In the genomic region with DNA sequence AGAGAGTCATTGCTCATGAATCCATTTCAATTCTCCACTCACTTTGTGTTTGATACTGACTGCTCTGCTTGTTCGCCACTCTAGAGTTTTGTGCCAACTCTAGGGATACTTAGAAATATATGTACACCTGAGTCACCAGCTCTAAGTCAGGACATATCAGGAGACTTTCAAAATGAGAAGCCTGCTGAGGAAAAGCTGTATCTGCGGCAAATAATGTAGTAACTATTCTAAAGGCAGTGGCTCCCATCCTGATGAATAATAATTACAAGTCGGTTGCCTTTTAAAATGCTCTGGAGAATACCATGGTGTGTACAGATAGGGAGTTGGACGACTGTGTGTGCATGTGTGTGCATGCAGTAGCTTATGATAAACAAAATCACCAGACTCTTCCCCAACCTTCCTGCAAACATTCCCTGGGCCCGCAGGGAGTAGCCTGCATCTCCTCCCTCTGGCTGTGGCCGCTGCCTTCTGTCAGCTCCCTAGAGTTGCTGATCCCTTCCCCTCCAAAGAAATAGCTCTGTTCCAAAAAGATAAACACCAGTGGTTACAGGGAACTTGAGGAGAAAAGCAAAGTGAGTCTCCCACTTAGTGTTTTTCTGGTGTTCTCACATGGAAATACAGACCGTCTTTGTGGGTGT, we compare ENCODE assay signal across 20 cellular contexts.
DNase-seq lines count a peak whose midpoint lies in the region; ATAC-seq, FAIRE-seq and TF ChIP-seq lines count a peak whose summit lies in the region.
"Had no signal": no experiment of that assay in that cellular context is flagged by ENCODE, and none has a peak within 500 bp of the region (broad histone marks: within the 10 kb centered on the region; RNA-seq: fewer than 3 reads in every experiment).

No MANE protein-coding gene starts in this region.

- H3K4me3 Mint-ChIP-seq in endodermal cell, result no peak overlapping the region
- H3K4me3 Mint-ChIP-seq: CD4-positive, CD25-positive, alpha-beta regulatory T cell had no signal

- no peaks in the 10 kb centered on the region for H3K9me3 ChIP-seq in endodermal cell (ENCODE audit: control insufficient read depth, low read length)
- H3K9me3 ChIP-seq in adrenal gland (replicated peaks in 1 of 3), result no peaks in the 10 kb centered on the region

- intact Hi-C loops in left ventricle myocardium superior (cut with micrococcal nuclease) (no loop called here), adrenal gland (cut with DNase I) (no loop called here)

- no peaks in the 10 kb centered on the region for H3K9me3 Mint-ChIP-seq in endodermal cell

- no peak overlapping the region for H3K4me3 ChIP-seq in bronchial epithelial cell (ENCODE audit: low read depth, low read length)
- no peak overlapping the region for H3K4me3 ChIP-seq in endodermal cell (ENCODE audit: low read length)
- H3K4me3 ChIP-seq in adrenal gland, result no peak overlapping the region
- H3K4me3 ChIP-seq: GM23248, K562 had no signal

- FAIRE-seq in bronchial epithelial cell (lab: Jason Lieb, UNC), result no peak
- FAIRE-seq: GM12891, GM19239, HTR-8/SVneo, K562 had no signal

- DNase-seq in NCI-H2171 (lab: John Stamatoyannopoulos, UW), result peak; percentile 7
- peak; percentile 64 for DNase-seq in bronchial epithelial cell (ENCODE audit: low read depth)
- DNase-seq in left ventricle myocardium superior, result no peak
- no peak for DNase-seq in omental fat pad (ENCODE audit: low spot score)
- DNase-seq in endodermal cell, result no peak
- DNase-seq in adrenal gland, result no peak
- DNase-seq in UCSD-AML1 (lab: John Stamatoyannopoulos, UW; ENCODE audit: unreplicated experiment), result no peak
- no peak for DNase-seq in HuH-7.5 (ENCODE audit: low spot score)
- DNase-seq: AML-193; CD4-positive, CD25-positive, alpha-beta regulatory T cell; DMS79; GM23248; NCI-H1436 treated with DMSO at 0.1 percent for 48 hours; NCI-H2081; NCI-H226; RPMI8226 had no signal

- no peaks in the 10 kb centered on the region for H3K27me3 ChIP-seq in bronchial epithelial cell (ENCODE audit: control insufficient read depth, insufficient read depth, low read length)
- H3K27me3 ChIP-seq in endodermal cell (ENCODE audit: control insufficient read depth, insufficient read depth, low read length, poor library complexity, severe bottlenecking), result no peaks in the 10 kb centered on the region
- H3K27me3 ChIP-seq in adrenal gland, result no peaks in the 10 kb centered on the region

- peaks cover 16% of the 10 kb centered on the region for H3K4me1 Mint-ChIP-seq in endodermal cell
- H3K4me1 Mint-ChIP-seq: CD4-positive, CD25-positive, alpha-beta regulatory T cell had no signal

- H3K36me3 ChIP-seq in bronchial epithelial cell (ENCODE audit: control insufficient read depth, insufficient read depth, low read length), result no peaks in the 10 kb centered on the region
- no peaks in the 10 kb centered on the region for H3K36me3 ChIP-seq in endodermal cell (ENCODE audit: control insufficient read depth, insufficient read depth, low read length)
- H3K36me3 ChIP-seq in adrenal gland (replicated peaks in 1 of 2), result no peaks in the 10 kb centered on the region

- H3K36me3 Mint-ChIP-seq in endodermal cell (ENCODE audit: low read depth), result no peaks in the 10 kb centered on the region
- H3K36me3 Mint-ChIP-seq: CD4-positive, CD25-positive, alpha-beta regulatory T cell had no signal

- WGBS in endodermal cell (ENCODE audit: insufficient coverage in 1 of 2, insufficient read length in 1 of 2), 2 experiments, result 88 to 91% methylated on average over 4 to 7 of the region's 7 CpGs
- 82 to 87% (median 84%) methylated on average over 7 of the region's 7 CpGs for WGBS in adrenal gland, 4 donors

- no peak overlapping the region for H3K27ac Mint-ChIP-seq in endodermal cell
- H3K27ac Mint-ChIP-seq: CD4-positive, CD25-positive, alpha-beta regulatory T cell had no signal

- H3K27ac ChIP-seq in endodermal cell (ENCODE audit: low read depth, low read length), result no peak overlapping the region
- no peak overlapping the region for H3K27ac ChIP-seq in adrenal gland
- H3K27ac ChIP-seq: GM23248 had no signal

- H3K27me3 Mint-ChIP-seq in endodermal cell (ENCODE audit: insufficient read depth), result no peaks in the 10 kb centered on the region

- TF ChIP-seq CTCF in bronchial epithelial cell (IDR thresholded peaks at IDR 0.05; ENCODE audit: insufficient read depth, low read length, severe bottlenecking) (no peak), omental fat pad (IDR thresholded peaks at IDR 0.05) (no peak), endodermal cell (conservative IDR thresholded peaks at IDR 0.05) (no peak), adrenal gland (IDR thresholded peaks at IDR 0.05) (no peak)

- no peaks in the 10 kb centered on the region for H3K4me1 ChIP-seq in endodermal cell (ENCODE audit: control insufficient read depth, insufficient read depth, low read length)
- H3K4me1 ChIP-seq in adrenal gland (replicated peaks in 1 of 2), result no peaks in the 10 kb centered on the region

- ATAC-seq in left ventricle myocardium superior, result peak; percentile 52
- peak; percentile 30 for ATAC-seq in omental fat pad (ENCODE audit: low FRiP score)
- ATAC-seq: K562 had no signal

- H3K9ac ChIP-seq in endodermal cell (ENCODE audit: extremely low read depth, low read length, poor library complexity, severe bottlenecking), result no peak overlapping the region
- H3K9ac ChIP-seq: GM23248 had no signal

- no peak for TF ChIP-seq POLR2A in adrenal gland (IDR thresholded peaks at IDR 0.05)

Comparison
In these comparisons a context has a peak if more than half of its experiments do, and no peak if none do; other contexts are left out.
1. DNase-seq: peak in NCI-H2171 (single experiment) and bronchial epithelial cell (single experiment); none in left ventricle myocardium superior (single experiment), omental fat pad (single experiment), endodermal cell (single experiment), adrenal gland (0 of 7), UCSD-AML1 (single experiment) and HuH-7.5 (single experiment).